Comparison of ENCODE assay signal across 16 cellular contexts in the genomic region with DNA sequence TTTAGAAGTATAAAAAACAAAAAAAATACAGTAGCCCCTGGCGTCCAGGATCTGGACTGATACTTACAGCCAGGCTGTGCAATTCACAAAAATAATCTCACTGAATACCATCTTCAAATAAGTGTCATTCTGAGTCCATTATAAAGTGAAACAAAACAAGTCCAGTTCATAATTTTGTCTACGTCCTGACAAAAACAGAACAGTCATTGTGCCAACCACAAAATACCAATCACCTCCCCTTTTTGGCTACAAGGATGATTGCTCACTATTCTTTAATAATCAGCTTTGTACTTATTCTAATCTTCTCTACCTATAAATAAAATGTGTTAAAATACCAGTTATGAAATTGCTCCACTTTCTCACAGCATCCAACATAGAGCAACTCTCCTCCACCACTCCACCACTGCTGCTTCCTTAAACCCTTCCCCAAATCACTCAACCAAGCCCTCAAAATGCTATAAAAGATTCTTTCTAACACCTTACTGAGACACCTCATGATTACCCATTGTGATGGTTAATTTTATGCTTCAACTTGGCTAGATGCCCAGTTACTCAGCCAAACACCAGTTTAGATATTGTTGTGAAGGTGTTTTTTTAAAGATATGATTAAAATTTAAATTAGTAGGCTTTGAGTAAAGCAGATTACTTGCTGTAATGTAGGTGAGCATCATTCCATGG.
DNase-seq lines count a peak whose midpoint lies in the region; ATAC-seq and TF ChIP-seq lines count a peak whose summit lies in the region.
"Had no signal": no experiment of that assay in that cellular context is flagged by ENCODE, and none has a peak within 500 bp of the region (broad histone marks: within the 10 kb centered on the region; RNA-seq: fewer than 3 reads in every experiment).

No MANE protein-coding gene starts in this region.

- peak overlapping the region; percentile 53 for H2AFZ ChIP-seq in osteoblast (ENCODE audit: low read length)
- H2AFZ ChIP-seq: parathyroid adenoma had no signal

- no peaks in the 10 kb centered on the region for H3K36me3 ChIP-seq in osteoblast (ENCODE audit: insufficient read depth, low read length)
- H3K36me3 ChIP-seq: brain microvascular endothelial cell, HAP-1, upper lobe of left lung had no signal

- no peaks in the 10 kb centered on the region for H3K9me3 ChIP-seq in osteoblast (ENCODE audit: low read depth, low read length)
- H3K9me3 ChIP-seq: HAP-1, upper lobe of left lung had no signal

- TF ChIP-seq CTCF in choroid plexus epithelial cell (conservative IDR thresholded peaks at IDR 0.05; ENCODE audit: low read depth, low read length) (no peak), osteoblast (IDR thresholded peaks at IDR 0.05; ENCODE audit: extremely low read depth, low read depth, low read length) (no peak)

- ATAC-seq in GM21381 (IDR thresholded peaks at IDR 0.05; ENCODE audit: unreplicated experiment), result no peak

- DNase-seq in NOMO-1 treated with DMSO at 0.1 percent for 48 hours (lab: John Stamatoyannopoulos, UW; ENCODE audit: unreplicated experiment) (peak; percentile 23), NOMO-1 (lab: John Stamatoyannopoulos, UW; ENCODE audit: unreplicated experiment in 2 of 2) (no peak), NCI-H69 (lab: John Stamatoyannopoulos, UW) (peak; percentile 91), choroid plexus epithelial cell (ENCODE audit: low read depth) (peak; percentile 22), osteoblast (ENCODE audit: insufficient read length, low spot score, missing footprints) (peak; percentile 77), GOT3 (lab: John Stamatoyannopoulos, UW) (no peak)
- DNase-seq in NK-92 treated with Interleukin-12 subunit alpha and Interleukin-12 subunit beta, amount 100 ng/mL, for 24 hours (lab: John Stamatoyannopoulos, UW), result no peak
- DNase-seq: ACHN; activated CD4-positive, alpha-beta T cell treated with anti-CD3 and anti-CD28 coated beads, Interleukin-2, amount 50 U/mL, for 4 hours; activated effector memory CD4-positive, alpha-beta T cell treated with Interleukin-2 at 50 U/mL for 16 hours; brain microvascular endothelial cell; DND-41; upper lobe of left lung had no signal

- H3K79me2 ChIP-seq in osteoblast (ENCODE audit: insufficient read depth, low read length), result no peaks in the 10 kb centered on the region
- H3K79me2 ChIP-seq: parathyroid adenoma had no signal

- H3K27ac ChIP-seq in osteoblast (ENCODE audit: low read depth, low read length), result peak overlapping the region; percentile 23
- H3K27ac ChIP-seq: brain microvascular endothelial cell, parathyroid adenoma, upper lobe of left lung had no signal

- H3K27me3 ChIP-seq in osteoblast (ENCODE audit: insufficient read depth, low read length), result no peaks in the 10 kb centered on the region
- H3K27me3 ChIP-seq: brain microvascular endothelial cell, upper lobe of left lung had no signal

- H3K4me2 ChIP-seq in osteoblast (ENCODE audit: insufficient read depth, low read length), result peak overlapping the region; percentile 81

- H3K4me3 ChIP-seq in choroid plexus epithelial cell (ENCODE audit: low read depth, low read length) (no peak overlapping the region), osteoblast (ENCODE audit: insufficient read depth, low read length) (peak overlapping the region; percentile 55)
- H3K4me3 ChIP-seq: HAP-1, upper lobe of left lung had no signal

- H3K4me1 ChIP-seq in osteoblast (ENCODE audit: insufficient read depth, low read length), result peaks cover 9% of the 10 kb centered on the region
- H3K4me1 ChIP-seq: parathyroid adenoma had no signal

- no peaks in the 10 kb centered on the region for H4K20me1 ChIP-seq in osteoblast (ENCODE audit: insufficient read depth, low read length)

Comparison
In these comparisons a context has a peak if more than half of its experiments do, and no peak if none do; other contexts are left out.
1. DNase-seq: peak in NOMO-1 treated with DMSO at 0.1 percent for 48 hours (single experiment), NCI-H69 (single experiment), choroid plexus epithelial cell (single experiment) and osteoblast (single experiment); none in NOMO-1 (0 of 2), GOT3 (single experiment) and NK-92 treated with Interleukin-12 subunit alpha and Interleukin-12 subunit beta, amount 100 ng/mL, for 24 hours (single experiment).